Comparison of ENCODE assay signal across 8 cellular contexts in the genomic region with DNA sequence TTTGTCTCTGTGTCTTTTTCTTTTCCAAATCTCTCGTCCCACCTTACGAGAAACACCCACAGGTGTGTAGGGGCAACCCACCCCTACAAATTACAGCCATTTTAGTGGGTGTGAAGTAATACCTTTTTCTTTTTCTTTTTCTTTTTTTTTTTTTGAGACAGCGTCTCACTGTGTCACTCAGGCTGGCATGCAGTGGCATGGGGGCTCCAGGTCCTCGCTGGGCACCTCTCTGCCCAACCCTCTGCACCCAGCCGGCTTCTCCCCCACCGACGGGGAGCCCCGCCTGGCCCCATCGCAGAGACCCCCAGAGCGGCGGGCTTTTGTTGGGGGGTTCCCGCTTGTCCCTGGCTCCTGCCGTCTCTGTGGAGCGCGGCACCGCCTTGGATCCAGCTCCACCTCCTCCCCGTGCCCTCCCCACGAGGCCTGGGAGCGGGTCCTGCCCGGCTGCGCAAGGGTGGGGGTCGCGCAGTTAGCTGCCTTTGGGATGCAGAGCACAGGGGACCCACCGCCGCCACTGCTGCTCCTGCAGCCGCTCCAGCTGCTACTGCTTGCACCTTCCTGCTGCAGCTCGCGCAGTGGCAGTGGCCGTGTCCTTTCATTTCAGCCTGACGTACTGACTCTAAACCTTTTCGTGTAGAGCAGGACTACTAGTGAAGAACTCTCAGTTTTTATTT. TPM values are rescaled to one million over a fixed set of nuclear protein-coding genes. Genes with fewer than 3 reads are reported as not detected.
DNase-seq lines count a peak whose midpoint lies in the region; ATAC-seq and TF ChIP-seq lines count a peak whose summit lies in the region.

No MANE protein-coding gene starts in this region.

- H3K9me3 ChIP-seq in H9 (ENCODE audit: control insufficient read depth, low read depth, low read length) (peaks cover 8% of the 10 kb centered on the region), mesenchymal stem cell (ENCODE audit: control insufficient read depth, low read length) (peaks cover 22% of the 10 kb centered on the region), thoracic aorta (peaks cover 12% of the 10 kb centered on the region)

- peak overlapping the region; percentile 5 for H3K18ac ChIP-seq in H9 (ENCODE audit: insufficient read length, low read depth, low read length)
- peak overlapping the region in 1 of 2 experiments; percentile 13 for H3K18ac ChIP-seq in mesenchymal stem cell (ENCODE audit: low read depth in 1 of 2, low read length in 2 of 2)

- peak overlapping the region; percentile 91 to 99 (median 96); a peak in 6 of 7 replicates for H3K27ac Mint-ChIP-seq in H9
- H3K27ac Mint-ChIP-seq in T-cell, result peak overlapping the region in 1 of 2 donors; percentile 39

- peak overlapping the region; percentile 27 for H3K4me2 ChIP-seq in H9 (ENCODE audit: insufficient read depth, insufficient read length, low read length)
- peak overlapping the region; percentile 87 for H3K4me2 ChIP-seq in mesenchymal stem cell (ENCODE audit: low read length, poor library complexity, severe bottlenecking)

- H3K9me3 Mint-ChIP-seq in H9, result peaks cover 34 to 39% of the 10 kb centered on the region in 2 experiments
- peaks cover 0 to 10% (median 0%) of the 10 kb centered on the region in 3 donors for H3K9me3 Mint-ChIP-seq in T-cell

- no peak overlapping the region for H4K5ac ChIP-seq in H9 (ENCODE audit: insufficient read length, low read depth, low read length)

- H3K9ac ChIP-seq in H9 (ENCODE audit: extremely low read depth, insufficient read length, low read length) (no peak overlapping the region), mesenchymal stem cell (ENCODE audit: low read length) (peak overlapping the region; percentile 60)

- no peak overlapping the region for H4K91ac ChIP-seq in H9 (ENCODE audit: insufficient read length, low read depth, low read length)
- peak overlapping the region; percentile 7 for H4K91ac ChIP-seq in mesenchymal stem cell (ENCODE audit: low read length)

- H3K4me1 ChIP-seq in H9 (ENCODE audit: insufficient read depth, low read length) (peaks cover 4% of the 10 kb centered on the region; the same call in 1 of the 2 replicates), mesenchymal stem cell (ENCODE audit: control insufficient read depth, insufficient read depth, low read depth, low read length) (peaks cover 6% of the 10 kb centered on the region), thoracic aorta (ENCODE audit: control insufficient read depth in 1 of 2, low read depth in 2 of 2) (peaks cover 5% of the 10 kb centered on the region in 2 donors)

- no peak overlapping the region for H3T11ph ChIP-seq in H9 (ENCODE audit: low read length)

- CTCF ChIA-PET in T-cell (lab: Charles Lee), result no interaction called here

- peaks cover 17 to 20% of the 10 kb centered on the region in 2 experiments for H3K4me1 Mint-ChIP-seq in H9
- H3K4me1 Mint-ChIP-seq in T-cell, result peaks cover 0 to 8% (median 7%) of the 10 kb centered on the region in 3 donors

- DNase-seq in D341Med (ENCODE audit: low spot score) (peak; percentile 29), H9 (peak; percentile 76), T-cell (peak in 28 of 34 experiments; percentile 1 to 59 (median 22)), choroid plexus epithelial cell (ENCODE audit: low read depth) (peak; percentile 15), mesenchymal stem cell (no peak), thoracic aorta (ENCODE audit: low spot score) (no peak), G401 (ENCODE audit: low spot score) (no peak), occipital lobe (lab: John Stamatoyannopoulos, UW) (no peak)

- H2AFZ ChIP-seq in H9 (ENCODE audit: low read length), result no peak overlapping the region
- H2AFZ ChIP-seq in mesenchymal stem cell (ENCODE audit: low read depth, low read length), result peak overlapping the region; percentile 48

- H3K79me1 ChIP-seq in H9 (ENCODE audit: insufficient read depth, low read depth, low read length, poor library complexity, severe bottlenecking) (no peaks in the 10 kb centered on the region), mesenchymal stem cell (replicated peaks; ENCODE audit: low read length, poor library complexity, severe bottlenecking) (peaks cover 2% of the 10 kb centered on the region)

- no peak overlapping the region for H3K27ac ChIP-seq in H9 (ENCODE audit: insufficient read length, low read depth, low read length)
- no peak overlapping the region for H3K27ac ChIP-seq in mesenchymal stem cell (ENCODE audit: low read length, poor library complexity, severe bottlenecking)
- no peak overlapping the region for H3K27ac ChIP-seq in thoracic aorta

- H3K79me2 ChIP-seq in H9 (ENCODE audit: insufficient read depth, low read length), result no peaks in the 10 kb centered on the region

- H3K36me3 Mint-ChIP-seq in H9 (ENCODE audit: insufficient read depth in 1 of 3, low read depth in 3 of 3) (peaks cover 21 to 32% (median 29%) of the 10 kb centered on the region in 3 experiments), T-cell (no peaks in the 10 kb centered on the region)

- no peak overlapping the region for H2BK20ac ChIP-seq in H9 (ENCODE audit: low read depth, low read length, poor library complexity, severe bottlenecking)

- no peaks in the 10 kb centered on the region for H4K20me1 ChIP-seq in H9 (ENCODE audit: control insufficient read depth, insufficient read depth, insufficient read length)

- POLR2A ChIA-PET in T-cell (lab: Charles Lee), result no interaction called here

- WGBS in H9 (ENCODE audit: extremely low coverage, insufficient read length, low lambda C conversion rate), result no CpG with 5 or more reads among the region's 31 CpGs
- WGBS in mesenchymal stem cell, result 14% methylated on average over 27 of the region's 31 CpGs

- H2BK15ac ChIP-seq in H9 (ENCODE audit: low read depth, low read length) (no peak overlapping the region), mesenchymal stem cell (ENCODE audit: low read depth, poor library complexity, severe bottlenecking) (peak overlapping the region; percentile 74)

- no peak overlapping the region for H3K23ac ChIP-seq in H9 (ENCODE audit: insufficient read length, low read depth, low read length)
- H3K23ac ChIP-seq in mesenchymal stem cell (ENCODE audit: low read length in 2 of 2), result peak overlapping the region in 1 of 2 experiments; percentile 99

- peak overlapping the region; percentile 62 to 75 for H3K4me3 Mint-ChIP-seq in H9
- peak overlapping the region; percentile 59 to 76 (median 75) for H3K4me3 Mint-ChIP-seq in T-cell

- in situ Hi-C loops in G401 (cut with HindIII; ENCODE audit: low sequenced_read_pairs), result no loop called here

- H3K14ac ChIP-seq in H9 (ENCODE audit: insufficient read depth, low read length) (peak overlapping the region; percentile 14; the same call in 1 of the 2 replicates), mesenchymal stem cell (ENCODE audit: low read length in 2 of 2) (peak overlapping the region in 1 of 2 experiments; percentile 83)

- H2BK12ac ChIP-seq in H9 (ENCODE audit: insufficient read length, low read depth, low read length) (no peak overlapping the region), mesenchymal stem cell (ENCODE audit: low read length in 2 of 2) (no peak overlapping the region)

- H4K8ac ChIP-seq in H9 (replicated peaks; ENCODE audit: insufficient read length, low read depth, low read length) (no peak overlapping the region), mesenchymal stem cell (ENCODE audit: low read length) (peak overlapping the region; percentile 23)

- H3K27me3 ChIP-seq in H9 (ENCODE audit: insufficient read depth, low read length) (no peaks in the 10 kb centered on the region), mesenchymal stem cell (ENCODE audit: control insufficient read depth in 1 of 2, insufficient read depth in 1 of 2, low read length in 2 of 2) (no peaks in the 10 kb centered on the region), thoracic aorta (replicated peaks; ENCODE audit: insufficient read depth) (no peaks in the 10 kb centered on the region)

- H3K4ac ChIP-seq in H9 (ENCODE audit: low read depth, low read length), result no peak overlapping the region
- no peak overlapping the region for H3K4ac ChIP-seq in mesenchymal stem cell (ENCODE audit: low read depth in 1 of 2, low read length in 2 of 2)

- H2BK120ac ChIP-seq in H9 (ENCODE audit: low read depth, low read length, poor library complexity, severe bottlenecking) (no peak overlapping the region), mesenchymal stem cell (ENCODE audit: low read depth, low read length) (no peak overlapping the region)

- peaks cover 4% of the 10 kb centered on the region for H3K23me2 ChIP-seq in H9 (ENCODE audit: insufficient read length, low read depth, low read length, poor library complexity, severe bottlenecking)

- no peak overlapping the region for H2BK5ac ChIP-seq in H9 (ENCODE audit: insufficient read length, low read length)
- H2BK5ac ChIP-seq in mesenchymal stem cell (ENCODE audit: low read depth, low read length, poor library complexity, severe bottlenecking), result no peak overlapping the region

- TF ChIP-seq CTCF in H9 (conservative IDR thresholded peaks at IDR 0.05), result no peak
- no peak for TF ChIP-seq CTCF in choroid plexus epithelial cell (conservative IDR thresholded peaks at IDR 0.05; ENCODE audit: low read depth, low read length)
- TF ChIP-seq CTCF in thoracic aorta (IDR thresholded peaks at IDR 0.05), result no peak

- H3K56ac ChIP-seq in H9 (ENCODE audit: insufficient read length, low read depth, low read length), result no peak overlapping the region

- H3K4me3 ChIP-seq in choroid plexus epithelial cell (ENCODE audit: low read depth, low read length) (peak overlapping the region; percentile 66), mesenchymal stem cell (ENCODE audit: insufficient read depth in 1 of 2, low read depth in 1 of 2, low read length in 2 of 2) (peak overlapping the region; percentile 66 to 81), thoracic aorta (peak overlapping the region; percentile 79)

- no peaks in the 10 kb centered on the region for H3K36me3 ChIP-seq in mesenchymal stem cell (ENCODE audit: control insufficient read depth in 1 of 2, insufficient read depth in 2 of 2, low read depth in 1 of 2, low read length in 2 of 2)
- no peaks in the 10 kb centered on the region for H3K36me3 ChIP-seq in thoracic aorta

- H2AK5ac ChIP-seq in H9 (ENCODE audit: insufficient read length, low read length) (no peak overlapping the region), mesenchymal stem cell (ENCODE audit: low read length, severe bottlenecking) (no peak overlapping the region)

- H3K27me3 Mint-ChIP-seq in H9 (ENCODE audit: low read depth) (no peaks in the 10 kb centered on the region; the same call in 1 of the 2 replicates), T-cell (no peaks in the 10 kb centered on the region)

- ATAC-seq in T-cell (replicated peaks in 1 of 4) (peak; percentile 84 to 97 (median 90)), thoracic aorta (ENCODE audit: insufficient number of reproducible peaks, low FRiP score, low read depth) (no peak)

RNA-seq across cellular contexts. Expression of gene NVL, which starts 10.9 kb away (rescaled TPM):
- 64.0 and 66.9 TPM in 2 replicates for total RNA-seq in H9 (2021)
- total RNA-seq in T-cell, result 10 to 100 TPM; 32.5 to 42.0 (median 37.6) TPM
- 20.2 TPM for polyA plus RNA-seq in mesenchymal stem cell (2013, experiment 1 of 2)
- polyA plus RNA-seq in mesenchymal stem cell (2013, experiment 2 of 2), result 21.9 TPM
- 10 to 100 TPM; 11.6 to 30.7 TPM for total RNA-seq in thoracic aorta
- total RNA-seq in G401 (2014; rRNA removed; shearing (Covaris generic)), result 81.5 and 102 TPM in 2 replicates
- 36.0 TPM for total RNA-seq in occipital lobe

RNA-seq across cellular contexts. Expression of gene CNIH4, which starts 15.8 kb away (rescaled TPM):
- total RNA-seq in H9 (2021) (104 and 114 TPM in 2 replicates), T-cell (10 to 100 TPM; 25.9 to 40.9 (median 38.8) TPM), thoracic aorta (10 to 100 TPM; 31.0 to 55.5 TPM), occipital lobe (34.2 TPM)
- 109 TPM for polyA plus RNA-seq in mesenchymal stem cell (2013, experiment 1 of 2)
- 118 TPM for polyA plus RNA-seq in mesenchymal stem cell (2013, experiment 2 of 2)
- total RNA-seq in G401 (2014; rRNA removed; shearing (Covaris generic)), result 110 and 140 TPM in 2 replicates

Comparison
In these comparisons a context has a peak if more than half of its experiments do, and no peak if none do; other contexts are left out.
1. DNase-seq: peak in D341Med (single experiment), H9 (single experiment), T-cell (28 of 34) and choroid plexus epithelial cell (single experiment); none in mesenchymal stem cell (single experiment), thoracic aorta (single experiment), G401 (single experiment) and occipital lobe (single experiment).
2. Peak in every context shown above with its lines, with median percentiles within 50 percentile points of each other: H3K4me3 ChIP-seq.